24 cellular contexts compared by ENCODE assay signal in genomic region chr1:110785612-110786011, GRCh38.
A peak's percentile ranks its signal among the peaks of the same experiment; 100 is the strongest.
DNase-seq lines count a peak whose midpoint lies in the region; ATAC-seq and TF ChIP-seq lines count a peak whose summit lies in the region.
"Had no signal": no experiment of that assay in that cellular context is flagged by ENCODE, and none has a peak within 500 bp of the region (broad histone marks: within the 10 kb centered on the region; RNA-seq: fewer than 3 reads in every experiment).

No MANE protein-coding gene starts in this region.

- no peaks in the 10 kb centered on the region for H4K20me1 ChIP-seq in MM.1S (ENCODE audit: insufficient read depth, low read length)

- CTCF ChIA-PET in MCF 10A (lab: Yijun Ruan, JAX), result interaction anchor here (0.8 to 9.4 kb wide), 8 partner anchors 10 to 243 kb away, joined by 3 to 107 read pairs (median 4); no protein-coding TSS in a partner anchor

- H3K4me3 ChIP-seq in breast epithelium (no peak overlapping the region), MM.1S (ENCODE audit: low read length) (no peak overlapping the region), thyroid gland (replicated peaks in 1 of 3) (no peak overlapping the region), WERI-Rb-1 (ENCODE audit: low read depth, low read length) (no peak overlapping the region)
- H3K4me3 ChIP-seq: ascending aorta, mucosa of descending colon, prostate gland had no signal

- H3K27me3 Mint-ChIP-seq in MCF 10A (ENCODE audit: insufficient read depth, unreplicated experiment), result peaks cover 13% of the 10 kb centered on the region
- H3K27me3 Mint-ChIP-seq in activated naive CD8-positive, alpha-beta T cell treated with anti-CD3 and anti-CD28 coated beads for 36 hours, result no peaks in the 10 kb centered on the region
- no peaks in the 10 kb centered on the region for H3K27me3 Mint-ChIP-seq in stimulated activated memory B cell treated with anti-CD40 and anti-IgM and Interleukin-4, amounts not matched to agents 10 μg/mL and 1 μg/mL and 100 μg/mL, for 72 hours

- no peaks in the 10 kb centered on the region for H3K36me3 Mint-ChIP-seq in MCF 10A (ENCODE audit: insufficient read depth, unreplicated experiment)
- peaks cover 13% of the 10 kb centered on the region for H3K36me3 Mint-ChIP-seq in activated naive CD8-positive, alpha-beta T cell treated with anti-CD3 and anti-CD28 coated beads for 36 hours
- peaks cover 8% of the 10 kb centered on the region for H3K36me3 Mint-ChIP-seq in stimulated activated memory B cell treated with anti-CD40 and anti-IgM and Interleukin-4, amounts not matched to agents 10 μg/mL and 1 μg/mL and 100 μg/mL, for 72 hours

- H3K9me3 Mint-ChIP-seq in MCF 10A (ENCODE audit: unreplicated experiment), result no peaks in the 10 kb centered on the region
- peaks cover 15% of the 10 kb centered on the region for H3K9me3 Mint-ChIP-seq in activated naive CD8-positive, alpha-beta T cell treated with anti-CD3 and anti-CD28 coated beads for 36 hours
- peaks cover 9% of the 10 kb centered on the region for H3K9me3 Mint-ChIP-seq in stimulated activated memory B cell treated with anti-CD40 and anti-IgM and Interleukin-4, amounts not matched to agents 10 μg/mL and 1 μg/mL and 100 μg/mL, for 72 hours
- H3K9me3 Mint-ChIP-seq: HFFc6, neural crest cell had no signal

- ATAC-seq in stimulated activated memory B cell treated with anti-CD40 and anti-IgM and Interleukin-4, amounts not matched to agents 10 μg/mL and 1 μg/mL and 100 μg/mL, for 72 hours, result no peak
- ATAC-seq: left ventricle myocardium superior, mucosa of descending colon had no signal

- intact Hi-C loops in MCF 10A (cut with micrococcal nuclease), result no loop called here
- intact Hi-C loops in breast epithelium (cut with DNase I; ENCODE audit: low total_unique reads), result no loop called here
- intact Hi-C loops in thyroid gland (cut with DNase I), result no loop called here

- no peaks in the 10 kb centered on the region for H3K79me2 ChIP-seq in MM.1S (ENCODE audit: low read length)

- H3K27ac ChIP-seq in breast epithelium (no peak overlapping the region), MM.1S (ENCODE audit: low read length) (peak overlapping the region; percentile 100), thyroid gland (no peak overlapping the region), WERI-Rb-1 (no peak overlapping the region)
- H3K27ac ChIP-seq: ascending aorta, C4-2B, prostate gland had no signal

- peak overlapping the region; percentile 30; the same call in 1 of the 2 replicates for H2AFZ ChIP-seq in MM.1S (ENCODE audit: low read length)

- no peak overlapping the region for H3K4me3 Mint-ChIP-seq in MCF 10A (ENCODE audit: unreplicated experiment)
- H3K4me3 Mint-ChIP-seq in activated naive CD8-positive, alpha-beta T cell treated with anti-CD3 and anti-CD28 coated beads for 36 hours, result no peak overlapping the region
- H3K4me3 Mint-ChIP-seq in stimulated activated memory B cell treated with anti-CD40 and anti-IgM and Interleukin-4, amounts not matched to agents 10 μg/mL and 1 μg/mL and 100 μg/mL, for 72 hours, result no peak overlapping the region
- H3K4me3 Mint-ChIP-seq: HFFc6, neural crest cell had no signal

- H3K4me1 ChIP-seq in breast epithelium (no peaks in the 10 kb centered on the region), MM.1S (ENCODE audit: low read length) (peaks cover 65% of the 10 kb centered on the region), thyroid gland (no peaks in the 10 kb centered on the region)
- H3K4me1 ChIP-seq: ascending aorta, prostate gland had no signal

- no peak for TF ChIP-seq POLR2A in breast epithelium (IDR thresholded peaks at IDR 0.05)
- TF ChIP-seq POLR2A in thyroid gland (IDR thresholded peaks at IDR 0.05), result no peak

- WGBS in thyroid gland, 2 donors, result 74 to 84% methylated on average over 2 of the region's 2 CpGs

- no peak overlapping the region for H3K27ac Mint-ChIP-seq in MCF 10A (ENCODE audit: low read depth, unreplicated experiment)
- H3K27ac Mint-ChIP-seq in activated naive CD8-positive, alpha-beta T cell treated with anti-CD3 and anti-CD28 coated beads for 36 hours, result peak overlapping the region; percentile 65
- H3K27ac Mint-ChIP-seq in stimulated activated memory B cell treated with anti-CD40 and anti-IgM and Interleukin-4, amounts not matched to agents 10 μg/mL and 1 μg/mL and 100 μg/mL, for 72 hours, result peak overlapping the region; percentile 77
- H3K27ac Mint-ChIP-seq: HFFc6 had no signal

- no peaks in the 10 kb centered on the region for H3K36me3 ChIP-seq in breast epithelium
- H3K36me3 ChIP-seq in MM.1S (replicated peaks; ENCODE audit: insufficient read depth, low read length), result no peaks in the 10 kb centered on the region
- H3K36me3 ChIP-seq in thyroid gland, result no peaks in the 10 kb centered on the region
- H3K36me3 ChIP-seq in WERI-Rb-1, result no peaks in the 10 kb centered on the region
- H3K36me3 ChIP-seq: ascending aorta, prostate gland had no signal

- BruUV-seq in MCF 10A (replicated peaks; lab: Mats Ljungman, UMichigan), result no TSS peak

- H3K9ac ChIP-seq in MM.1S (ENCODE audit: low read length), result peak overlapping the region; percentile 80; the same call in 1 of the 2 replicates

- H3F3A ChIP-seq in MM.1S (ENCODE audit: insufficient read depth, low read length), result peaks cover 49% of the 10 kb centered on the region

- H3K4me2 ChIP-seq in MM.1S (ENCODE audit: low read depth, low read length), result peak overlapping the region; percentile 89

- no peaks in the 10 kb centered on the region for H3K4me1 Mint-ChIP-seq in MCF 10A (ENCODE audit: insufficient read depth, unreplicated experiment)
- H3K4me1 Mint-ChIP-seq in activated naive CD8-positive, alpha-beta T cell treated with anti-CD3 and anti-CD28 coated beads for 36 hours, result peaks cover 51% of the 10 kb centered on the region
- peaks cover 66% of the 10 kb centered on the region for H3K4me1 Mint-ChIP-seq in stimulated activated memory B cell treated with anti-CD40 and anti-IgM and Interleukin-4, amounts not matched to agents 10 μg/mL and 1 μg/mL and 100 μg/mL, for 72 hours
- H3K4me1 Mint-ChIP-seq: neural crest cell had no signal

- no peaks in the 10 kb centered on the region for H3K27me3 ChIP-seq in breast epithelium
- no peaks in the 10 kb centered on the region for H3K27me3 ChIP-seq in MM.1S (replicated peaks; ENCODE audit: insufficient read depth, low read length)
- H3K27me3 ChIP-seq in thyroid gland, result no peaks in the 10 kb centered on the region
- no peaks in the 10 kb centered on the region for H3K27me3 ChIP-seq in WERI-Rb-1 (ENCODE audit: insufficient read depth, low read depth, severe bottlenecking)
- H3K27me3 ChIP-seq: ascending aorta had no signal

- H3K9me3 ChIP-seq in breast epithelium, result peaks cover 10 to 14% of the 10 kb centered on the region in 2 donors
- no peaks in the 10 kb centered on the region for H3K9me3 ChIP-seq in MM.1S (replicated peaks; ENCODE audit: insufficient read depth, low read length)
- H3K9me3 ChIP-seq in thyroid gland, result no peaks in the 10 kb centered on the region
- peaks cover 2% of the 10 kb centered on the region for H3K9me3 ChIP-seq in WERI-Rb-1 (ENCODE audit: severe bottlenecking)
- H3K9me3 ChIP-seq: ascending aorta, mucosa of descending colon, prostate gland had no signal

- POLR2A ChIA-PET in MCF 10A (lab: Yijun Ruan, JAX), result no interaction called here

- H3K9me2 ChIP-seq in MM.1S (replicated peaks; ENCODE audit: insufficient read depth, low read length), result no peaks in the 10 kb centered on the region

- no peak for TF ChIP-seq CTCF in MCF 10A (IDR thresholded peaks at IDR 0.05; ENCODE audit: unreplicated experiment)
- no peak for TF ChIP-seq CTCF in breast epithelium (IDR thresholded peaks at IDR 0.05)
- TF ChIP-seq CTCF in MM.1S (IDR thresholded peaks at IDR 0.05; ENCODE audit: low read length), result no peak
- no peak for TF ChIP-seq CTCF in thyroid gland (IDR thresholded peaks at IDR 0.05)
- no peak for TF ChIP-seq CTCF in WERI-Rb-1 (IDR thresholded peaks at IDR 0.05; ENCODE audit: low read depth, low read length)

- peak; percentile 24 for DNase-seq in MCF 10A (ENCODE audit: unreplicated experiment)
- DNase-seq in breast epithelium (ENCODE audit: low spot score in 2 of 2), result no peak
- no peak for DNase-seq in MM.1S
- DNase-seq in activated naive CD8-positive, alpha-beta T cell treated with anti-CD3 and anti-CD28 coated beads for 36 hours, result no peak
- no peak for DNase-seq in thyroid gland
- DNase-seq in WERI-Rb-1, result no peak
- DNase-seq in stimulated activated CD4-positive, alpha-beta T cell treated with anti-CD3 and anti-CD28 coated beads, Interleukin-2, amount 100 ng/mL, for 48 hours, result no peak
- DNase-seq: ACHN; activated CD4-positive, alpha-beta T cell treated with anti-CD3 and anti-CD28 coated beads, Interleukin-2, amount 10 ng/mL, durations not matched to agents 24 days and 14 days; cerebellar nuclear complex; DMS53; HFFc6; hippocampal formation; left ventricle myocardium superior; mucosa of descending colon; NCI-H187 treated with DMSO at 0.1 percent for 48 hours; NCI-H748 treated with DMSO at 0.1 percent for 48 hours; SHP77; SW 1271 had no signal
